ENCODE assay signal across 1 cellular context in the genomic region with DNA sequence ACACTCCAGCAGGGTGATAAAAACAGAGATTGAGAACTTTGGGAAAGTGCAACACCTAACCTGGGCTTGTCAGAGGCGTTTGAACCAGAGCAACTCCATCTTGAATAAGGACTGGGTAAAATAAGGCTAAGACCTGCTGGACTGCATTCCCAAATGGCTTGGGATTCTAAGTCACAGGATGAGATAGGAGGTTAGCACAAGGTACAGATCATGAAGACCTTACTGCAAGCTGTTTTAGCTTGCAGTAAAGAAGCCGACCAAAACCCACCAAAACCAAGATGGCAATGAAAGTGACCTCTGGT.
TF ChIP-seq lines count a peak whose summit lies in the region.

No MANE protein-coding gene starts in this region.

TF ChIP-seq in H1, 55 proteins besides CTCF, POLR2A, EP300 and RAD21:
- TF ChIP-seq CHD1 (IDR thresholded peaks at IDR 0.05; ENCODE audit: low read depth, low read length) (no peak), CBX8 (IDR thresholded peaks at IDR 0.05; ENCODE audit: borderline replicate concordance, low read depth, low read length) (no peak), JUND (IDR thresholded peaks at IDR 0.05; ENCODE audit: low read length) (no peak), PHF8 (conservative IDR thresholded peaks at IDR 0.05; ENCODE audit: low read depth, low read length) (no peak), RBBP5 (IDR thresholded peaks at IDR 0.05; ENCODE audit: borderline replicate concordance, low read depth, low read length) (no peak), HDAC6 (IDR thresholded peaks at IDR 0.05; ENCODE audit: low read depth, low read length) (no peak), BACH1 (IDR thresholded peaks at IDR 0.05; ENCODE audit: low read length) (no peak), ASH2L (IDR thresholded peaks at IDR 0.05; ENCODE audit: low read length) (no peak), CBX5 (IDR thresholded peaks at IDR 0.05; ENCODE audit: low read depth, low read length) (no peak), JUN (IDR thresholded peaks at IDR 0.05; ENCODE audit: low read depth, low read length) (no peak), HDAC2 (IDR thresholded peaks at IDR 0.05; ENCODE audit: borderline replicate concordance in 1 of 2, low read depth in 2 of 2, low read length in 2 of 2) (no peak), KDM4A (IDR thresholded peaks at IDR 0.05; ENCODE audit: low read depth, low read length, severe bottlenecking) (no peak), TCF12 (IDR thresholded peaks at IDR 0.05; ENCODE audit: low read depth, low read length) (no peak)
- TF ChIP-seq, protein P1, sequence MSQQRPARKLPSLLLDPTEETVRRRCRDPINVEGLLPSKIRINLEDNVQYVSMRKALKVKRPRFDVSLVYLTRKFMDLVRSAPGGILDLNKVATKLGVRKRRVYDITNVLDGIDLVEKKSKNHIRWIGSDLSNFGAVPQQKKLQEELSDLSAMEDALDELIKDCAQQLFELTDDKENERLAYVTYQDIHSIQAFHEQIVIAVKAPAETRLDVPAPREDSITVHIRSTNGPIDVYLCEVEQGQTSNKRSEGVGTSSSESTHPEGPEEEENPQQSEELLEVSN (IDR thresholded peaks at IDR 0.05), result no peak
- TF ChIP-seq, protein P2, sequence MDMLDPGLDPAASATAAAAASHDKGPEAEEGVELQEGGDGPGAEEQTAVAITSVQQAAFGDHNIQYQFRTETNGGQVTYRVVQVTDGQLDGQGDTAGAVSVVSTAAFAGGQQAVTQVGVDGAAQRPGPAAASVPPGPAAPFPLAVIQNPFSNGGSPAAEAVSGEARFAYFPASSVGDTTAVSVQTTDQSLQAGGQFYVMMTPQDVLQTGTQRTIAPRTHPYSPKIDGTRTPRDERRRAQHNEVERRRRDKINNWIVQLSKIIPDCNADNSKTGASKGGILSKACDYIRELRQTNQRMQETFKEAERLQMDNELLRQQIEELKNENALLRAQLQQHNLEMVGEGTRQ (IDR thresholded peaks at IDR 0.05; ENCODE audit: low read length), result no peak
